18 cellular contexts compared by ENCODE assay signal in genomic region chr21:37232274-37233018, GRCh38. TPM values are rescaled to one million over a fixed set of nuclear protein-coding genes. Genes with fewer than 3 reads are reported as not detected.
DNase-seq lines count a peak whose midpoint lies in the region; ATAC-seq and TF ChIP-seq lines count a peak whose summit lies in the region.
"Had no signal": no experiment of that assay in that cellular context is flagged by ENCODE, and none has a peak within 500 bp of the region (broad histone marks: within the 10 kb centered on the region; RNA-seq: fewer than 3 reads in every experiment).

No MANE protein-coding gene starts in this region.

- H3K23me2 ChIP-seq in H9 (ENCODE audit: insufficient read length, low read depth, low read length, poor library complexity, severe bottlenecking) = no peaks in the 10 kb centered on the region

- intact Hi-C loops in Right ventricle myocardium superior (cut with DNase I) = no loop called here

- H3T11ph ChIP-seq in H9 (ENCODE audit: low read length) = no peak overlapping the region

- no peaks in the 10 kb centered on the region for H3K4me1 ChIP-seq in H9 (ENCODE audit: insufficient read depth, low read length)
- H3K4me1 ChIP-seq: upper lobe of right lung had no signal

- no peak overlapping the region for H3K9ac ChIP-seq in H9 (ENCODE audit: extremely low read depth, insufficient read length, low read length)

- H3K9me3 Mint-ChIP-seq in memory B cell = no peaks in the 10 kb centered on the region
- H3K9me3 Mint-ChIP-seq in H9 = no peaks in the 10 kb centered on the region
- H3K9me3 Mint-ChIP-seq: activated naive CD8-positive, alpha-beta T cell treated with anti-CD3 and anti-CD28 coated beads for 36 hours; dendritic cell treated with granulocyte-macrophage colony-stimulating factor and Interleukin-4, amounts not matched to agents 40 ng/mL and 50 ng/mL, for 4 days; HFFc6; naive B cell; T-cell had no signal

- H3K4me3 Mint-ChIP-seq in memory B cell (peak overlapping the region; percentile 29), H9 (no peak overlapping the region)
- H3K4me3 Mint-ChIP-seq: activated naive CD8-positive, alpha-beta T cell treated with anti-CD3 and anti-CD28 coated beads for 36 hours; dendritic cell treated with granulocyte-macrophage colony-stimulating factor and Interleukin-4, amounts not matched to agents 40 ng/mL and 50 ng/mL, for 4 days; HFFc6; T-cell had no signal

- no peak overlapping the region for H2BK120ac ChIP-seq in H9 (ENCODE audit: low read depth, low read length, poor library complexity, severe bottlenecking)

- H3K4ac ChIP-seq in H9 (ENCODE audit: low read depth, low read length) = no peak overlapping the region

- peaks cover 14% of the 10 kb centered on the region for H3K4me1 Mint-ChIP-seq in memory B cell
- no peaks in the 10 kb centered on the region for H3K4me1 Mint-ChIP-seq in H9

- no peak overlapping the region for H2BK12ac ChIP-seq in H9 (ENCODE audit: insufficient read length, low read depth, low read length)

- no peak overlapping the region for H4K5ac ChIP-seq in H9 (ENCODE audit: insufficient read length, low read depth, low read length)

- no peak overlapping the region for H4K8ac ChIP-seq in H9 (replicated peaks; ENCODE audit: insufficient read length, low read depth, low read length)

- H2BK5ac ChIP-seq in H9 (ENCODE audit: insufficient read length, low read length) = no peak overlapping the region

- peak; percentile 47 for DNase-seq in activated CD8-positive, alpha-beta memory T cell treated with anti-CD3 and anti-CD28 coated beads for 24 hours
- DNase-seq in activated CD8-positive, alpha-beta memory T cell treated with anti-CD3 and anti-CD28 coated beads, Interleukin-2, amount 50 U/mL, for 4 hours = no peak
- DNase-seq in memory B cell (ENCODE audit: low spot score in 2 of 2) (peak in 1 of 2 donors; percentile 16), Right ventricle myocardium superior (no peak), H9 (no peak)
- DNase-seq: activated CD4-positive, CD25-positive, alpha-beta regulatory T cell; activated naive CD8-positive, alpha-beta T cell treated with anti-CD3 and anti-CD28 coated beads for 36 hours; DMS79 treated with DMSO at 0.1 percent for 48 hours; HFFc6; naive B cell; NCI-H82; stimulated activated naive CD4-positive, alpha-beta T cell; T-cell; upper lobe of right lung had no signal

- H3K79me1 ChIP-seq in H9 (ENCODE audit: insufficient read depth, low read depth, low read length, poor library complexity, severe bottlenecking) = no peaks in the 10 kb centered on the region

- no peak overlapping the region for H3K23ac ChIP-seq in H9 (ENCODE audit: insufficient read length, low read depth, low read length)

- ATAC-seq in GM21390 (IDR thresholded peaks at IDR 0.05; ENCODE audit: unreplicated experiment) (peak; percentile 80), HG03108 (IDR thresholded peaks at IDR 0.05; ENCODE audit: unreplicated experiment) (peak; percentile 67), memory B cell (ENCODE audit: low read depth) (peak; percentile 94), Right ventricle myocardium superior (ENCODE audit: poor library complexity) (no peak), HG03521 (IDR thresholded peaks at IDR 0.05; ENCODE audit: unreplicated experiment) (no peak)
- ATAC-seq: T-cell, upper lobe of right lung had no signal

- no peak overlapping the region for H3K14ac ChIP-seq in H9 (ENCODE audit: insufficient read depth, low read length)

- no peaks in the 10 kb centered on the region for H3K9me3 ChIP-seq in H9 (ENCODE audit: control insufficient read depth, low read depth, low read length)
- H3K9me3 ChIP-seq: upper lobe of right lung had no signal

- H3K27ac Mint-ChIP-seq in memory B cell (peak overlapping the region; percentile 64), H9 (no peak overlapping the region)
- H3K27ac Mint-ChIP-seq: activated naive CD8-positive, alpha-beta T cell treated with anti-CD3 and anti-CD28 coated beads for 36 hours; dendritic cell treated with granulocyte-macrophage colony-stimulating factor and Interleukin-4, amounts not matched to agents 40 ng/mL and 50 ng/mL, for 4 days; HFFc6; T-cell had no signal

- H3K27me3 ChIP-seq in H9 (ENCODE audit: insufficient read depth, low read length) = no peaks in the 10 kb centered on the region
- H3K27me3 ChIP-seq: upper lobe of right lung had no signal

- H4K91ac ChIP-seq in H9 (ENCODE audit: insufficient read length, low read depth, low read length) = no peak overlapping the region

- no CpG with 5 or more reads among the region's 19 CpGs for WGBS in H9 (ENCODE audit: extremely low coverage, insufficient read length, low lambda C conversion rate)

- H3K27ac ChIP-seq in H9 (ENCODE audit: insufficient read length, low read depth, low read length) = no peak overlapping the region
- H3K27ac ChIP-seq: upper lobe of right lung had no signal

- H3K56ac ChIP-seq in H9 (ENCODE audit: insufficient read length, low read depth, low read length) = no peak overlapping the region

- TF ChIP-seq CTCF in H9 (conservative IDR thresholded peaks at IDR 0.05) = no peak

- H3K36me3 Mint-ChIP-seq in memory B cell (peaks cover 17% of the 10 kb centered on the region), H9 (ENCODE audit: insufficient read depth in 1 of 3, low read depth in 3 of 3) (peaks cover 41 to 68% (median 67%) of the 10 kb centered on the region in 3 experiments)

- no peaks in the 10 kb centered on the region for H3K27me3 Mint-ChIP-seq in memory B cell
- no peaks in the 10 kb centered on the region for H3K27me3 Mint-ChIP-seq in H9 (ENCODE audit: low read depth)
- H3K27me3 Mint-ChIP-seq: activated naive CD8-positive, alpha-beta T cell treated with anti-CD3 and anti-CD28 coated beads for 36 hours; dendritic cell treated with granulocyte-macrophage colony-stimulating factor and Interleukin-4, amounts not matched to agents 40 ng/mL and 50 ng/mL, for 4 days; naive B cell; T-cell had no signal

- H2AFZ ChIP-seq in H9 (ENCODE audit: low read length) = no peak overlapping the region

- H2BK15ac ChIP-seq in H9 (ENCODE audit: low read depth, low read length) = no peak overlapping the region

- H3K18ac ChIP-seq in H9 (ENCODE audit: insufficient read length, low read depth, low read length) = no peak overlapping the region

- H3K4me2 ChIP-seq in H9 (ENCODE audit: insufficient read depth, insufficient read length, low read length) = no peak overlapping the region

- no peak overlapping the region for H2BK20ac ChIP-seq in H9 (ENCODE audit: low read depth, low read length, poor library complexity, severe bottlenecking)

- no peaks in the 10 kb centered on the region for H4K20me1 ChIP-seq in H9 (ENCODE audit: control insufficient read depth, insufficient read depth, insufficient read length)

- H3K79me2 ChIP-seq in H9 (ENCODE audit: insufficient read depth, low read length) = no peaks in the 10 kb centered on the region

- no peak overlapping the region for H2AK5ac ChIP-seq in H9 (ENCODE audit: insufficient read length, low read length)

RNA-seq across cellular contexts. Expression of gene VPS26C, which starts 34.7 kb away (rescaled TPM):
- 43.9 TPM for total RNA-seq in Right ventricle myocardium superior
- 54.5 and 58.0 TPM in 2 replicates for total RNA-seq in H9 (2021)

Comparison
In these comparisons a context has a peak if more than half of its experiments do, and no peak if none do; other contexts are left out.
1. ATAC-seq: peak in GM21390 (single experiment), HG03108 (single experiment) and memory B cell (single experiment); none in Right ventricle myocardium superior (single experiment) and HG03521 (single experiment).